Comparison of ENCODE assay signal across 21 cellular contexts in genomic region chr12:15811192-15812127, GRCh38. TPM values are rescaled to one million over a fixed set of nuclear protein-coding genes. Genes with fewer than 3 reads are reported as not detected.
DNase-seq lines count a peak whose midpoint lies in the region; ATAC-seq, FAIRE-seq and TF ChIP-seq lines count a peak whose summit lies in the region.
"Had no signal": no experiment of that assay in that cellular context is flagged by ENCODE, and none has a peak within 500 bp of the region (broad histone marks: within the 10 kb centered on the region; RNA-seq: fewer than 3 reads in every experiment).

No MANE protein-coding gene starts in this region.

- no peaks in the 10 kb centered on the region for H3K9me3 ChIP-seq in heart right ventricle
- no peaks in the 10 kb centered on the region for H3K9me3 ChIP-seq in right cardiac atrium (ENCODE audit: control insufficient read depth, low read length)
- no peaks in the 10 kb centered on the region for H3K9me3 ChIP-seq in osteoblast (ENCODE audit: low read depth, low read length)
- H3K9me3 ChIP-seq: BLaER1 had no signal

- H3K36me3 ChIP-seq in heart right ventricle = no peaks in the 10 kb centered on the region
- no peaks in the 10 kb centered on the region for H3K36me3 ChIP-seq in osteoblast (ENCODE audit: insufficient read depth, low read length)
- H3K36me3 ChIP-seq: BLaER1 had no signal

- H3K27me3 ChIP-seq in heart right ventricle (no peaks in the 10 kb centered on the region), right cardiac atrium (ENCODE audit: control insufficient read depth, insufficient read depth) (no peaks in the 10 kb centered on the region), osteoblast (ENCODE audit: insufficient read depth, low read length) (no peaks in the 10 kb centered on the region)
- H3K27me3 ChIP-seq: BLaER1 had no signal

- H3K4me3 ChIP-seq in heart right ventricle = peak overlapping the region in 1 of 10 donors; percentile 6
- H3K4me3 ChIP-seq in right cardiac atrium (ENCODE audit: low read length) = no peak overlapping the region
- no peak overlapping the region for H3K4me3 ChIP-seq in osteoblast (ENCODE audit: insufficient read depth, low read length)
- H3K4me3 ChIP-seq: BLaER1, GM23338 had no signal

- no peak for FAIRE-seq in RCC 7860 (lab: Jason Lieb, UNC)
- FAIRE-seq: A204.1 had no signal

- no peaks in the 10 kb centered on the region for H3K79me2 ChIP-seq in osteoblast (ENCODE audit: insufficient read depth, low read length)

- H3K27ac ChIP-seq in heart right ventricle (peak overlapping the region in 5 of 10 donors; percentile 3 to 65 (median 36)), right cardiac atrium (ENCODE audit: low read length) (no peak overlapping the region), osteoblast (ENCODE audit: low read depth, low read length) (no peak overlapping the region)
- H3K27ac ChIP-seq: BLaER1 had no signal

- no peak overlapping the region for H3K4me3 Mint-ChIP-seq in effector memory CD8-positive, alpha-beta T cell
- H3K4me3 Mint-ChIP-seq: CD4-positive, alpha-beta memory T cell; GM23338 had no signal

- peaks cover 18 to 23% of the 10 kb centered on the region in 2 donors for H3K27me3 Mint-ChIP-seq in effector memory CD8-positive, alpha-beta T cell

- ATAC-seq in heart right ventricle (peak in 6 of 8 donors; percentile 44 to 81 (median 58)), right cardiac atrium (no peak), left ventricle myocardium superior (peak; percentile 64), HG03139 (IDR thresholded peaks at IDR 0.05; ENCODE audit: unreplicated experiment) (no peak)
- no peak for ATAC-seq in effector memory CD8-positive, alpha-beta T cell (replicated peaks)
- ATAC-seq: GM23338, HCT116 had no signal

- no peak overlapping the region for H3K4me2 ChIP-seq in osteoblast (ENCODE audit: insufficient read depth, low read length)
- H3K4me2 ChIP-seq: BLaER1, GM23338 had no signal

- no peaks in the 10 kb centered on the region for H3K9me3 Mint-ChIP-seq in effector memory CD8-positive, alpha-beta T cell
- H3K9me3 Mint-ChIP-seq: CD4-positive, alpha-beta memory T cell; GM23338 had no signal

- DNase-seq in heart right ventricle (no peak), right cardiac atrium (no peak), left ventricle myocardium superior (no peak), osteoblast (ENCODE audit: insufficient read length, low spot score, missing footprints) (no peak), RCC 7860 (ENCODE audit: low spot score) (no peak)
- no peak for DNase-seq in activated CD8-positive, alpha-beta memory T cell treated with anti-CD3 and anti-CD28 coated beads, Interleukin-2, amount 50 U/mL, for 4 hours
- no peak for DNase-seq in effector memory CD8-positive, alpha-beta T cell
- DNase-seq: CD4-positive, alpha-beta memory T cell; DMS153; GDM1; KBM-7; NCI-H1105 treated with DMSO at 0.1 percent for 48 hours; NCI-H1694 treated with DMSO at 0.1 percent for 48 hours; NCI-H510A; NCI-H748 treated with DMSO at 0.1 percent for 48 hours; SIG-M5 had no signal

- peaks cover 3% of the 10 kb centered on the region for H3K36me3 Mint-ChIP-seq in effector memory CD8-positive, alpha-beta T cell (ENCODE audit: insufficient read depth)
- H3K36me3 Mint-ChIP-seq: CD4-positive, alpha-beta memory T cell had no signal

- no peaks in the 10 kb centered on the region for H3K4me1 Mint-ChIP-seq in effector memory CD8-positive, alpha-beta T cell (ENCODE audit: low read depth in 2 of 2)
- H3K4me1 Mint-ChIP-seq: CD4-positive, alpha-beta memory T cell; GM23338 had no signal

- no peak overlapping the region for H3K27ac Mint-ChIP-seq in effector memory CD8-positive, alpha-beta T cell
- H3K27ac Mint-ChIP-seq: CD4-positive, alpha-beta memory T cell; GM23338 had no signal

- H2AFZ ChIP-seq in osteoblast (ENCODE audit: low read length) = peak overlapping the region; percentile 6
- H2AFZ ChIP-seq: GM23338 had no signal

- TF ChIP-seq CTCF in heart right ventricle (IDR thresholded peaks at IDR 0.05) (no peak), osteoblast (IDR thresholded peaks at IDR 0.05; ENCODE audit: extremely low read depth, low read depth, low read length) (no peak)

- H4K20me1 ChIP-seq in osteoblast (ENCODE audit: insufficient read depth, low read length) = no peaks in the 10 kb centered on the region
- H4K20me1 ChIP-seq: BLaER1 had no signal

- WGBS in heart right ventricle, 2 donors = 44 to 60% methylated on average over 2 of the region's 2 CpGs
- WGBS in right cardiac atrium = 56% methylated on average over 2 of the region's 2 CpGs

- intact Hi-C loops in heart right ventricle (cut with DNase I) (no loop called here), right cardiac atrium (cut with DNase I) (no loop called here), left ventricle myocardium superior (cut with micrococcal nuclease) (no loop called here)

- H3K4me1 ChIP-seq in heart right ventricle = peaks cover 0 to 6% (median 0%) of the 10 kb centered on the region in 9 donors
- peaks cover 2% of the 10 kb centered on the region for H3K4me1 ChIP-seq in right cardiac atrium (ENCODE audit: control insufficient read depth, insufficient read depth, low read length)
- H3K4me1 ChIP-seq in osteoblast (ENCODE audit: insufficient read depth, low read length) = peaks cover 8% of the 10 kb centered on the region
- H3K4me1 ChIP-seq: BLaER1 had no signal

RNA-seq across cellular contexts. Expression of gene EPS8, which starts 22.3 kb away (rescaled TPM):
- total RNA-seq in heart right ventricle (10 to 100 TPM in 7 of 10 donors, 1 to 10 TPM in 3; 7.7 to 38.6 (median 14.0) TPM), right cardiac atrium (10 to 100 TPM; 27.3 to 39.7 (median 32.8) TPM), left ventricle myocardium superior (20.7 TPM), osteoblast (139 and 160 TPM in 2 replicates)
- polyA plus RNA-seq in heart right ventricle (10 to 100 TPM; 16.3 to 34.5 TPM), right cardiac atrium (18.6 TPM)

Comparison
In these comparisons a context has a peak if more than half of its experiments do, and no peak if none do; other contexts are left out.
1. ATAC-seq: peak in heart right ventricle (6 of 8) and left ventricle myocardium superior (single experiment); none in right cardiac atrium (0 of 2), HG03139 (single experiment) and effector memory CD8-positive, alpha-beta T cell (single experiment).